ENCODE assay signal across 10 cellular contexts in the genomic region with DNA sequence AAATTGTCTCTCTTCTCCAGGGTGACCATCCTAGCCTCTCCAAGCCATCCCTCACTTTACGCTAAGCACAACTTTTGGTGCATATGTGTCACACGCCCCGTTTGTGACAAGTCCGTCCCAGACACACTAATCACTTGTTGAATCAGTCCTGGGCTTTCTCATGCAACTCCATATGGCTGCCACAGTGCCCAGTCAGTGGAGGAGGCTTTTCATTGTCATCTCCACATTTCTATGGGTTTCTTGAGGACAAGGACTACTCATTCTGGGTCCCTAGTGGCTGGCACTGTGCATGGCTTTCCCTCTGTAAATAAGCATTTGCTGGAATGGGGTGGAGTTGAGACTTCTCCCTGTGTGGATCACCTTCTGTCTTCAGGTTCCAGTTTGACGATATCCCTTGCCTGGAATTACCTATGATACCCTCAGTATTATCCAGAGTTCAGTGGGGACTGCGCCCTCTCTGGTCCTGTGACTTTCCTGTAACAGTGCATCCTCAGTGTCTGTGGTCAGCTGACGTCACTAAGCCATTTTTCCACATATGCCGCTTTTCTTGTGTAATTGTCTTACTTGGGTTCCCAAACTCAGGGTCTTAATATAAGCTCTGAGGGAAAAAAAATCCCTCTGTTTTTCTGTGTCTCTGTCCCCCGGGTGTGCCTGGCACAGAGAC. TPM values are rescaled to one million over a fixed set of nuclear protein-coding genes. Genes with fewer than 3 reads are reported as not detected.
A peak's percentile ranks its signal among the peaks of the same experiment; 100 is the strongest.
DNase-seq lines count a peak whose midpoint lies in the region; ATAC-seq and TF ChIP-seq lines count a peak whose summit lies in the region.
"Had no signal": no experiment of that assay in that cellular context is flagged by ENCODE, and none has a peak within 500 bp of the region (broad histone marks: within the 10 kb centered on the region; RNA-seq: fewer than 3 reads in every experiment).

No MANE protein-coding gene starts in this region.

- H3K4me3 Mint-ChIP-seq in mesothelial cell of epicardium: no peak overlapping the region
- H3K4me3 Mint-ChIP-seq: activated naive CD4-positive, alpha-beta T cell treated with anti-CD3 and anti-CD28 coated beads, Interleukin-2, amount 50 U/mL, for 24 hours had no signal

- TF ChIP-seq CTCF in VCaP (conservative IDR thresholded peaks at IDR 0.05): no peak; the same call in 1 of the 2 replicates
- TF ChIP-seq CTCF in mesothelial cell of epicardium (IDR thresholded peaks at IDR 0.05; ENCODE audit: unreplicated experiment): no peak

- WGBS in right cardiac atrium: 65% methylated on average over 9 of the region's 9 CpGs

- DNase-seq in NCI-H1417 (lab: John Stamatoyannopoulos, UW): peak in 2 of 3 experiments; percentile 63 to 67
- DNase-seq in NCI-H1417 treated with DMSO at 0.1 percent for 48 hours (lab: John Stamatoyannopoulos, UW): no peak
- DNase-seq in right cardiac atrium: peak in 2 of 3 donors; percentile 7 to 20
- peak; percentile 60 for DNase-seq in superior temporal gyrus (ENCODE audit: extremely low spot score)
- DNase-seq in mesothelial cell of epicardium (ENCODE audit: low spot score in 2 of 2, unreplicated experiment in 2 of 2): no peak
- no peak for DNase-seq in GM19238 (ENCODE audit: insufficient read length, low spot score)
- DNase-seq in mesenteric fat pad (ENCODE audit: low spot score): no peak

- no peaks in the 10 kb centered on the region for H3K9me3 ChIP-seq in right cardiac atrium (ENCODE audit: control insufficient read depth, low read length)
- H3K9me3 ChIP-seq: right lobe of liver had no signal

- no peak overlapping the region for H3K4me3 ChIP-seq in right cardiac atrium (ENCODE audit: low read length)
- H3K4me3 ChIP-seq: right lobe of liver had no signal

- no peak overlapping the region for H3K27ac Mint-ChIP-seq in mesothelial cell of epicardium
- H3K27ac Mint-ChIP-seq: activated naive CD4-positive, alpha-beta T cell treated with anti-CD3 and anti-CD28 coated beads, Interleukin-2, amount 50 U/mL, for 24 hours had no signal

- no peaks in the 10 kb centered on the region for H3K36me3 Mint-ChIP-seq in mesothelial cell of epicardium
- H3K36me3 Mint-ChIP-seq: activated naive CD4-positive, alpha-beta T cell treated with anti-CD3 and anti-CD28 coated beads, Interleukin-2, amount 50 U/mL, for 24 hours had no signal

- no peaks in the 10 kb centered on the region for H3K27me3 Mint-ChIP-seq in mesothelial cell of epicardium (ENCODE audit: low read depth)
- H3K27me3 Mint-ChIP-seq: activated naive CD4-positive, alpha-beta T cell treated with anti-CD3 and anti-CD28 coated beads, Interleukin-2, amount 50 U/mL, for 24 hours had no signal

- H3K4me1 Mint-ChIP-seq in mesothelial cell of epicardium: peaks cover 22% of the 10 kb centered on the region

- peak overlapping the region; percentile 37; the same call in 1 of the 2 replicates for H3K27ac ChIP-seq in VCaP
- peak overlapping the region; percentile 54 for H3K27ac ChIP-seq in right cardiac atrium (ENCODE audit: low read length)

- no peaks in the 10 kb centered on the region for H3K27me3 ChIP-seq in right cardiac atrium (ENCODE audit: control insufficient read depth, insufficient read depth)
- H3K27me3 ChIP-seq: right lobe of liver had no signal

- ATAC-seq in right cardiac atrium: no peak

- H3K4me1 ChIP-seq in right cardiac atrium (ENCODE audit: control insufficient read depth, insufficient read depth, low read length): peaks cover 59% of the 10 kb centered on the region

- intact Hi-C loops in right cardiac atrium (cut with DNase I): no loop called here

- no peaks in the 10 kb centered on the region for H3K9me3 Mint-ChIP-seq in mesothelial cell of epicardium
- H3K9me3 Mint-ChIP-seq: activated naive CD4-positive, alpha-beta T cell treated with anti-CD3 and anti-CD28 coated beads, Interleukin-2, amount 50 U/mL, for 24 hours had no signal

RNA-seq across cellular contexts. Expression of a gene that starts 59.8 kb away (rescaled TPM):
- total RNA-seq in right cardiac atrium (1,000 to 10,000 TPM; 1,717 to 2,567 (median 2,144) TPM), mesothelial cell of epicardium (235 to 248 TPM (median 238 TPM) in 3 replicates), mesenteric fat pad (518 TPM)
- 1,393 TPM for polyA plus RNA-seq in right cardiac atrium

Comparison
In these comparisons a context has a peak if more than half of its experiments do, and no peak if none do; other contexts are left out.
1. DNase-seq: peak in NCI-H1417 (2 of 3), right cardiac atrium (2 of 3) and superior temporal gyrus (single experiment); none in NCI-H1417 treated with DMSO at 0.1 percent for 48 hours (single experiment), mesothelial cell of epicardium (0 of 2), GM19238 (single experiment) and mesenteric fat pad (single experiment).